ENCODE assay signal across 14 cellular contexts in genomic region chr11:75566763-75567279, GRCh38.
"Had no signal": no experiment of that assay in that cellular context is flagged by ENCODE, and none has a peak within 500 bp of the region (broad histone marks: within the 10 kb centered on the region; RNA-seq: fewer than 3 reads in every experiment).

No MANE protein-coding gene starts in this region.

- ATAC-seq: activated CD4-positive, CD25-positive, alpha-beta regulatory T cell treated with anti-CD3 and anti-CD28 coated beads, Interleukin-2, amount 50 U/mL, for 24 hours had no signal

- H3K27me3 ChIP-seq: thyroid gland had no signal

- H3K9me3 ChIP-seq: thyroid gland had no signal

- H3K27ac ChIP-seq: thyroid gland had no signal

- H3K36me3 Mint-ChIP-seq: activated CD8-positive, alpha-beta memory T cell treated with anti-CD3 and anti-CD28 coated beads, Interleukin-2, amount 10 ng/mL, durations not matched to agents 7 days and 5 days had no signal

- H3K4me3 ChIP-seq: skin epidermis, thyroid gland had no signal

- DNase-seq: activated CD4-positive, alpha-beta T cell treated with anti-CD3 and anti-CD28 coated beads, Interleukin-2, amount 50 U/mL, for 4 hours; activated T-cell treated with anti-CD3 and anti-CD28 coated beads, Interleukin-2, amount 50 U/mL, for 48 hours; central memory CD4-positive, alpha-beta T cell; foreskin fibroblast; head of caudate nucleus; kidney; midbrain; retina; SIG-M5; T-helper 2 cell; thyroid gland had no signal

- H3K4me3 Mint-ChIP-seq: activated CD8-positive, alpha-beta memory T cell treated with anti-CD3 and anti-CD28 coated beads, Interleukin-2, amount 10 ng/mL, durations not matched to agents 7 days and 5 days had no signal

- H3K27me3 Mint-ChIP-seq: activated CD8-positive, alpha-beta memory T cell treated with anti-CD3 and anti-CD28 coated beads, Interleukin-2, amount 10 ng/mL, durations not matched to agents 7 days and 5 days had no signal
